In genomic region chr7:148262721-148263229, GRCh38 we compare ENCODE assay signal across 8 cellular contexts.
DNase-seq lines count a peak whose midpoint lies in the region; ATAC-seq, FAIRE-seq and TF ChIP-seq lines count a peak whose summit lies in the region.

No MANE protein-coding gene starts in this region.

- H3K9me3 Mint-ChIP-seq in activated CD8-positive, alpha-beta memory T cell treated with anti-CD3 and anti-CD28 coated beads, Interleukin-2, amount 10 ng/mL, durations not matched to agents 7 days and 5 days (ENCODE audit: low read depth), result no peaks in the 10 kb centered on the region

- H3K36me3 Mint-ChIP-seq in activated CD8-positive, alpha-beta memory T cell treated with anti-CD3 and anti-CD28 coated beads, Interleukin-2, amount 10 ng/mL, durations not matched to agents 7 days and 5 days, result no peaks in the 10 kb centered on the region

- H3K27ac Mint-ChIP-seq in activated CD8-positive, alpha-beta memory T cell treated with anti-CD3 and anti-CD28 coated beads, Interleukin-2, amount 10 ng/mL, durations not matched to agents 7 days and 5 days, result no peak overlapping the region

- H3K4me1 ChIP-seq in endothelial cell of umbilical vein (ENCODE audit: control insufficient read depth, extremely low read depth, insufficient read depth, low read length), result no peaks in the 10 kb centered on the region

- no peak overlapping the region for H3K4me2 ChIP-seq in endothelial cell of umbilical vein (ENCODE audit: insufficient read depth, low read length)

- H3K27ac ChIP-seq in endothelial cell of umbilical vein (ENCODE audit: insufficient read depth, low read depth, low read length), result no peak overlapping the region

- DNase-seq in AG09319 (ENCODE audit: extremely low read depth, low read depth), result no peak
- peak; percentile 63 for DNase-seq in NCI-H748 (lab: John Stamatoyannopoulos, UW; ENCODE audit: unreplicated experiment)
- DNase-seq in activated CD8-positive, alpha-beta memory T cell treated with anti-CD3 and anti-CD28 coated beads, Interleukin-2, amount 10 ng/mL, durations not matched to agents 7 days and 5 days, result peak; percentile 67
- DNase-seq in endothelial cell of umbilical vein (ENCODE audit: low read depth, low spot score), result peak; percentile 12
- peak; percentile 59 for DNase-seq in mucosa of gallbladder (ENCODE audit: low spot score)
- DNase-seq in stimulated activated CD8-positive, alpha-beta memory T cell treated with anti-CD3 and anti-CD28 coated beads, Interleukin-4, amount 100 ng/mL, for 48 hours, result peak; percentile 88

- intact Hi-C loops in endothelial cell of umbilical vein (cut with micrococcal nuclease), result loop anchor here (2.0 kb wide), 1 partner anchor 704 kb away; no protein-coding TSS in a partner anchor

- no peak overlapping the region for H2AFZ ChIP-seq in endothelial cell of umbilical vein (ENCODE audit: low read depth, low read length)

- H3K4me3 ChIP-seq in endothelial cell of umbilical vein (replicated peaks in 1 of 3; ENCODE audit: insufficient read depth in 1 of 3, low read depth in 1 of 3, low read length in 3 of 3), result no peak overlapping the region

- no peak overlapping the region for H3K4me3 Mint-ChIP-seq in activated CD8-positive, alpha-beta memory T cell treated with anti-CD3 and anti-CD28 coated beads, Interleukin-2, amount 10 ng/mL, durations not matched to agents 7 days and 5 days

- peaks cover 9% of the 10 kb centered on the region for H3K27me3 Mint-ChIP-seq in activated CD8-positive, alpha-beta memory T cell treated with anti-CD3 and anti-CD28 coated beads, Interleukin-2, amount 10 ng/mL, durations not matched to agents 7 days and 5 days

- no peaks in the 10 kb centered on the region for H3K79me2 ChIP-seq in endothelial cell of umbilical vein (ENCODE audit: control insufficient read depth, insufficient read depth, low read length)

- POLR2A ChIA-PET in endothelial cell of umbilical vein (lab: Charles Lee), result no interaction called here

- BruUV-seq in endothelial cell of umbilical vein (replicated peaks; lab: Mats Ljungman, UMichigan), result no TSS peak

- dilution Hi-C loops in endothelial cell of umbilical vein (cut with MboI; ENCODE audit: extremely low pct_ligation_motif_present, low sequenced_read_pairs), result no loop called here

- CTCF ChIA-PET in activated CD8-positive, alpha-beta memory T cell treated with anti-CD3 and anti-CD28 coated beads, Interleukin-2, amount 10 ng/mL, durations not matched to agents 7 days and 5 days (lab: Charles Lee), result interaction anchor here (1.0 to 1.6 kb wide), 7 partner anchors 10 to 700 kb away, joined by 3 to 6 read pairs (median 3); no protein-coding TSS in a partner anchor
- CTCF ChIA-PET in endothelial cell of umbilical vein (lab: Charles Lee), result no interaction called here

- no peaks in the 10 kb centered on the region for H3K9me1 ChIP-seq in endothelial cell of umbilical vein (replicated peaks; ENCODE audit: control insufficient read depth, extremely low read depth, insufficient read depth, low read length)

- TF ChIP-seq POLR2A in endothelial cell of umbilical vein (IDR thresholded peaks at IDR 0.05; ENCODE audit: low read depth, low read length), result no peak

- peaks cover 5% of the 10 kb centered on the region for H3K4me1 Mint-ChIP-seq in activated CD8-positive, alpha-beta memory T cell treated with anti-CD3 and anti-CD28 coated beads, Interleukin-2, amount 10 ng/mL, durations not matched to agents 7 days and 5 days

- TF ChIP-seq CTCF in AG09319 (IDR thresholded peaks at IDR 0.05; ENCODE audit: low read depth, low read length) (peak; percentile 81), endothelial cell of umbilical vein (IDR thresholded peaks at IDR 0.05; ENCODE audit: extremely low read depth in 1 of 2, insufficient read depth in 1 of 2, low read depth in 1 of 2, low read length in 2 of 2) (peak; percentile 68 to 89)

- H3K36me3 ChIP-seq in endothelial cell of umbilical vein (ENCODE audit: control insufficient read depth in 2 of 2, extremely low read depth in 1 of 2, insufficient read depth in 2 of 2, low read length in 2 of 2), result no peaks in the 10 kb centered on the region

- no peaks in the 10 kb centered on the region for H3K27me3 ChIP-seq in endothelial cell of umbilical vein (ENCODE audit: control insufficient read depth in 2 of 2, insufficient read depth in 2 of 2, low read length in 2 of 2)

- no peaks in the 10 kb centered on the region for H3K9me3 ChIP-seq in endothelial cell of umbilical vein (replicated peaks; ENCODE audit: control insufficient read depth, insufficient read depth, low read length)

- ATAC-seq in GM18868 (IDR thresholded peaks at IDR 0.05; ENCODE audit: unreplicated experiment) (peak; percentile 68), HG03175 (IDR thresholded peaks at IDR 0.05; ENCODE audit: unreplicated experiment) (peak; percentile 73)
- peak; percentile 63 for ATAC-seq in activated CD8-positive, alpha-beta memory T cell treated with anti-CD3 and anti-CD28 coated beads, Interleukin-2, amount 10 ng/mL, durations not matched to agents 7 days and 5 days

- FAIRE-seq in endothelial cell of umbilical vein (lab: Jason Lieb, UNC), result peak; percentile 63

- no peak overlapping the region for H3K9ac ChIP-seq in endothelial cell of umbilical vein (replicated peaks; ENCODE audit: extremely low read depth, insufficient read depth, low read length)

- H4K20me1 ChIP-seq in endothelial cell of umbilical vein (replicated peaks; ENCODE audit: control insufficient read depth, extremely low read depth, insufficient read depth, low read length), result no peaks in the 10 kb centered on the region

TF ChIP-seq in endothelial cell of umbilical vein, 7 proteins besides CTCF, POLR2A, EP300 and RAD21:
- TF ChIP-seq JUN (IDR thresholded peaks at IDR 0.05; ENCODE audit: borderline replicate concordance, insufficient read depth, insufficient read length, low read depth) (no peak), FOS (IDR thresholded peaks at IDR 0.05; ENCODE audit: borderline replicate concordance, insufficient read depth, low read length) (no peak), GATA2 (IDR thresholded peaks at IDR 0.05; ENCODE audit: insufficient read depth, insufficient read length, low read depth, low read length) (no peak), POLR2AphosphoS5 (IDR thresholded peaks at IDR 0.05; ENCODE audit: insufficient read depth, low read depth, low read length) (no peak), EZH2 (IDR thresholded peaks at IDR 0.05; ENCODE audit: borderline replicate concordance, low read depth, low read length, severe bottlenecking) (no peak), MYC (IDR thresholded peaks at IDR 0.05; ENCODE audit: low read depth, low read length) (no peak)
- TF ChIP-seq, protein P1, sequence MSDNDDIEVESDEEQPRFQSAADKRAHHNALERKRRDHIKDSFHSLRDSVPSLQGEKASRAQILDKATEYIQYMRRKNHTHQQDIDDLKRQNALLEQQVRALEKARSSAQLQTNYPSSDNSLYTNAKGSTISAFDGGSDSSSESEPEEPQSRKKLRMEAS (IDR thresholded peaks at IDR 0.05; ENCODE audit: insufficient read depth, insufficient read length), result no peak
